12 cellular contexts compared by ENCODE assay signal in the genomic region with DNA sequence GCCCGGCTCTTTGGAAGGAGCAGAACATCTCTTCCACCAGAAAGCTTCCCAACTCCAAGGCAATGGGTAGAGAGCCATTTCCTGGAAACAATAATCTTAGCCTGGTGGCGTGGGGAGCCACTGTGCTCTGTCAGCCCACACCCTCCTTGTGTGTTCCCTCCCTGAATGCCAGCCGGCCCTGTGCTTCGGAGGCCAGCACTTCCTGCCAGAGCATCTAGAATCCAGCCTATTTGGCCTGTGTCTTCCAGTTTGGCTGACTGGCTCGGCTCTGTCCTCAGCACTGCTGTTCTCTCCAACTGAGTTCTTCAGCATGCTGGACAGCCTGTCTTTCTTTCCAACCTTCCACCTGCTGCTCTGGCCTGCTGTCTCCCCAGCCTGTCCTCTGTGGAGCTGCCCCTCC.
DNase-seq lines count a peak whose midpoint lies in the region; ATAC-seq and TF ChIP-seq lines count a peak whose summit lies in the region.
"Had no signal": no experiment of that assay in that cellular context is flagged by ENCODE, and none has a peak within 500 bp of the region (broad histone marks: within the 10 kb centered on the region; RNA-seq: fewer than 3 reads in every experiment).

No MANE protein-coding gene starts in this region.

- no peak overlapping the region for H3K4me2 ChIP-seq in GM23248 (ENCODE audit: unreplicated experiment)
- no peak overlapping the region for H3K4me2 ChIP-seq in neuronal stem cell (ENCODE audit: insufficient read depth, low read length, poor library complexity, severe bottlenecking)
- H3K4me2 ChIP-seq: A549 had no signal

- no peaks in the 10 kb centered on the region for H3K9me2 ChIP-seq in GM23248 (ENCODE audit: insufficient read depth)

- DNase-seq in AG20443 (ENCODE audit: low spot score): peak; percentile 21
- peak; percentile 2 for DNase-seq in GM23248
- peak; percentile 12 for DNase-seq in iPS-NIHi7 (ENCODE audit: extremely low spot score)
- DNase-seq in neuronal stem cell (ENCODE audit: low spot score): no peak
- no peak for DNase-seq in DMS 273 (lab: John Stamatoyannopoulos, UW; ENCODE audit: unreplicated experiment)
- no peak for DNase-seq in mucosa of descending colon
- DNase-seq: Caco-2; CD8-positive, alpha-beta T cell; DMS53; GF-D8 had no signal

- H2AFZ ChIP-seq in GM23248 (no peak overlapping the region), neuronal stem cell (ENCODE audit: low read length) (no peak overlapping the region)

- H3K27ac ChIP-seq in GM23248 (no peak overlapping the region), neuronal stem cell (replicated peaks; ENCODE audit: low read length) (no peak overlapping the region)
- H3K27ac ChIP-seq: A549 had no signal

- no peaks in the 10 kb centered on the region for H3K79me2 ChIP-seq in GM23248 (ENCODE audit: insufficient read depth)

- no peak overlapping the region for H2AK5ac ChIP-seq in neuronal stem cell (ENCODE audit: low read depth, low read length)

- H3K9me3 ChIP-seq in GM23248 (ENCODE audit: low read depth) (no peaks in the 10 kb centered on the region), neuronal stem cell (replicated peaks in 1 of 2; ENCODE audit: control insufficient read depth in 2 of 2, insufficient read depth in 1 of 2, low read depth in 1 of 2, low read length in 2 of 2) (no peaks in the 10 kb centered on the region), mucosa of descending colon (no peaks in the 10 kb centered on the region)
- H3K9me3 ChIP-seq: A549, Caco-2, HAP-1 had no signal

- no peak overlapping the region for H3K14ac ChIP-seq in neuronal stem cell (ENCODE audit: low read length)

- peak overlapping the region; percentile 60 for H2BK15ac ChIP-seq in neuronal stem cell (ENCODE audit: low read length)

- H2BK120ac ChIP-seq in neuronal stem cell (ENCODE audit: low read depth, low read length): no peak overlapping the region

- H4K8ac ChIP-seq in neuronal stem cell (ENCODE audit: low read depth, low read length): no peak overlapping the region

- no peaks in the 10 kb centered on the region for H3K79me1 ChIP-seq in neuronal stem cell (ENCODE audit: low read depth, low read length)

- in situ Hi-C loops in GM23248 (cut with MboI): no loop called here

- WGBS in GM23248 (ENCODE audit: low coverage in 1 of 2, low lambda C conversion rate in 2 of 2, missing lambda C conversion rate in 2 of 2), 2 experiments: 41 to 56% methylated on average over 5 of the region's 5 CpGs
- no CpG with 5 or more reads among the region's 5 CpGs for WGBS in neuronal stem cell (ENCODE audit: extremely low coverage in 2 of 2, insufficient read length in 2 of 2, insufficient replicate concordance in 1 of 2), 2 donors

- no peak overlapping the region for H4K91ac ChIP-seq in neuronal stem cell (ENCODE audit: low read depth, low read length, poor library complexity)

- no peaks in the 10 kb centered on the region for H4K20me1 ChIP-seq in GM23248 (ENCODE audit: insufficient read depth)

- H3K4me1 ChIP-seq in GM23248 (ENCODE audit: insufficient read depth) (no peaks in the 10 kb centered on the region), neuronal stem cell (ENCODE audit: control insufficient read depth in 2 of 2, insufficient read depth in 1 of 2, low read depth in 1 of 2, low read length in 2 of 2) (peaks cover 0 to 12% of the 10 kb centered on the region in 2 donors), mucosa of descending colon (ENCODE audit: low read depth) (no peaks in the 10 kb centered on the region)
- H3K4me1 ChIP-seq: A549, Caco-2 had no signal

- no peak for ATAC-seq in mucosa of descending colon
- ATAC-seq: A549; CD8-positive, alpha-beta T cell had no signal

- no peak overlapping the region for H3K4ac ChIP-seq in neuronal stem cell (ENCODE audit: low read length)

- H2BK12ac ChIP-seq in neuronal stem cell (ENCODE audit: low read length): no peak overlapping the region

- no peaks in the 10 kb centered on the region for H3F3A ChIP-seq in GM23248 (ENCODE audit: insufficient read depth)

- no peak overlapping the region for H3K4me3 ChIP-seq in GM23248
- no peak overlapping the region for H3K4me3 ChIP-seq in neuronal stem cell (ENCODE audit: low read length in 2 of 2)
- H3K4me3 ChIP-seq in mucosa of descending colon: no peak overlapping the region
- H3K4me3 ChIP-seq: A549, HAP-1 had no signal

- no peak overlapping the region for H2BK5ac ChIP-seq in neuronal stem cell (ENCODE audit: low read length)

- H3K27me3 ChIP-seq in GM23248 (replicated peaks; ENCODE audit: insufficient read depth): no peaks in the 10 kb centered on the region
- no peaks in the 10 kb centered on the region for H3K27me3 ChIP-seq in neuronal stem cell (ENCODE audit: control insufficient read depth in 3 of 3, insufficient read depth in 3 of 3, low read depth in 1 of 3, low read length in 3 of 3)

- peak overlapping the region; percentile 51 for H3K18ac ChIP-seq in neuronal stem cell (ENCODE audit: low read length)

- no peak overlapping the region for H3K23ac ChIP-seq in neuronal stem cell (ENCODE audit: low read depth, low read length, poor library complexity)

- H3K9ac ChIP-seq in GM23248 (no peak overlapping the region), neuronal stem cell (ENCODE audit: low read depth, low read length, poor library complexity) (no peak overlapping the region)

- TF ChIP-seq CTCF in mucosa of descending colon (IDR thresholded peaks at IDR 0.05): no peak

- intact Hi-C loops in mucosa of descending colon (cut with DNase I, micrococcal nuclease): no loop called here

- no peaks in the 10 kb centered on the region for H3K36me3 ChIP-seq in GM23248 (ENCODE audit: low read depth)
- H3K36me3 ChIP-seq in neuronal stem cell (replicated peaks in 1 of 2; ENCODE audit: control insufficient read depth in 2 of 2, insufficient read depth in 2 of 2, low read length in 2 of 2): no peaks in the 10 kb centered on the region
- H3K36me3 ChIP-seq in mucosa of descending colon (ENCODE audit: low read depth): no peaks in the 10 kb centered on the region
- H3K36me3 ChIP-seq: HAP-1 had no signal

Comparison
In these comparisons a context has a peak if more than half of its experiments do, and no peak if none do; other contexts are left out.
1. DNase-seq: peak in AG20443 (single experiment), GM23248 (single experiment) and iPS-NIHi7 (single experiment); none in neuronal stem cell (single experiment), DMS 273 (single experiment) and mucosa of descending colon (0 of 3).